19 cellular contexts compared by ENCODE assay signal in the genomic region with DNA sequence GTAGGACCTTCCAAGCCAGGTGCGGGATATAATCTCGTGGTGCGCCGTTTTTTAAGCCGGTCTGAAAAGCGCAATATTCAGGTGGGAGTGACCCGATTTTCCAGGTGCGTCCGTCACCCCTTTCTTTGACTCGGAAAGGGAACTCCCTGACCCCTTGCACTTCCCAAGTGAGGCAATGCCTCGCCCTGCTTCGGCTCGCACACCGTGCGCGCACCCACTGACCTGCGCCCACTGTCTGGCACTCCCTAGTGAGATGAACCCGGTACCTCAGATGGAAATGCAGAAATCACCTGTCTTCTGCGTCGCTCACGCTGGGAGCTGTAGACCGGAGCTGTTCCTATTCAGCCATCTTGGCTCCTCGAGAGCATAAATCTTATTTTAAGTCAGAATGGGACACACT. TPM values are rescaled to one million over a fixed set of nuclear protein-coding genes. Genes with fewer than 3 reads are reported as not detected.
"Had no signal": no experiment of that assay in that cellular context is flagged by ENCODE, and none has a peak within 500 bp of the region (broad histone marks: within the 10 kb centered on the region; RNA-seq: fewer than 3 reads in every experiment).

No MANE protein-coding gene starts in this region.

RNA-seq across cellular contexts. Expression of a gene that starts 12.7 kb away (rescaled TPM):
- total RNA-seq: chondrocyte; colonic mucosa; esophagus squamous epithelium; left ventricle myocardium superior; lower lobe of right lung; mesenteric fat pad; myocyte; naive thymus-derived CD8-positive, alpha-beta T cell; osteocyte; psoas muscle; renal cortical epithelial cell; sigmoid colon; skeletal muscle tissue; suprapubic skin; ureter; vagina had no signal
- polyA plus RNA-seq: heart right ventricle, keratinocyte, neural cell, psoas muscle, sigmoid colon had no signal

RNA-seq across cellular contexts. Expression of a gene that starts 52.1 kb away (rescaled TPM):
- total RNA-seq: chondrocyte, osteocyte, renal cortical epithelial cell had no signal
- polyA plus RNA-seq: keratinocyte, neural cell had no signal
